Comparison of ENCODE assay signal across 30 cellular contexts in genomic region chr3:102200126-102200525, GRCh38.
DNase-seq lines count a peak whose midpoint lies in the region; ATAC-seq, FAIRE-seq and TF ChIP-seq lines count a peak whose summit lies in the region.
"Had no signal": no experiment of that assay in that cellular context is flagged by ENCODE, and none has a peak within 500 bp of the region (broad histone marks: within the 10 kb centered on the region; RNA-seq: fewer than 3 reads in every experiment).

No MANE protein-coding gene starts in this region.

- no peaks in the 10 kb centered on the region for H3K9me1 ChIP-seq in keratinocyte (ENCODE audit: control insufficient read depth, extremely low read depth, insufficient read depth, low read length)

- H3K4me2 ChIP-seq in GM12878 (ENCODE audit: control insufficient read depth, insufficient read depth) (no peak overlapping the region), keratinocyte (ENCODE audit: control insufficient read depth, extremely low read depth, insufficient read depth, low read depth, low read length) (peak overlapping the region; percentile 11)
- H3K4me2 ChIP-seq: A549 had no signal

- no peaks in the 10 kb centered on the region for H3K36me3 ChIP-seq in HEK293 (ENCODE audit: control insufficient read depth in 2 of 2, insufficient read depth in 1 of 2, low read length in 2 of 2)
- no peaks in the 10 kb centered on the region for H3K36me3 ChIP-seq in GM12878 (ENCODE audit: control insufficient read depth in 2 of 2, insufficient read depth in 2 of 2, low read length in 1 of 2)
- H3K36me3 ChIP-seq in keratinocyte (ENCODE audit: control insufficient read depth in 2 of 2, extremely low read depth in 1 of 2, insufficient read depth in 2 of 2, low read length in 2 of 2) = no peaks in the 10 kb centered on the region
- no peaks in the 10 kb centered on the region for H3K36me3 ChIP-seq in right atrium auricular region
- H3K36me3 ChIP-seq in spleen = no peaks in the 10 kb centered on the region
- H3K36me3 ChIP-seq: esophagus muscularis mucosa, gastroesophageal sphincter, MG63, vagina had no signal

- TF ChIP-seq CTCF in HEK293 (tag by site-specific recombination; IDR thresholded peaks at IDR 0.05) (no peak), GM12878 (IDR thresholded peaks at IDR 0.05 in 2 of 3, conservative IDR thresholded peaks at IDR 0.05 in 1 of 3; ENCODE audit: control insufficient read depth in 2 of 3, extremely low read depth in 1 of 3, insufficient read depth in 1 of 3, low read depth in 3 of 3, low read length in 3 of 3) (no peak), keratinocyte (optimal IDR thresholded peaks at IDR 0.05 in 1 of 3, IDR thresholded peaks at IDR 0.05 in 1 of 3, conservative IDR thresholded peaks at IDR 0.05 in 1 of 3; ENCODE audit: extremely low read depth in 1 of 3, insufficient read depth in 2 of 3, low read length in 3 of 3) (no peak), right atrium auricular region (IDR thresholded peaks at IDR 0.05) (no peak), spleen (IDR thresholded peaks at IDR 0.05 in 8 of 11, conservative IDR thresholded peaks at IDR 0.05 in 3 of 11) (no peak)

- no peak for TF ChIP-seq RAD21 in GM12878 (IDR thresholded peaks at IDR 0.05; ENCODE audit: insufficient read depth, low read depth, low read length)

- DNase-seq in Caki2 (ENCODE audit: low read depth) (peak; percentile 27), GM12878 (ENCODE audit: low read depth, low spot score) (no peak), keratinocyte (ENCODE audit: low read depth, low spot score) (peak; percentile 23), NOMO-1 (lab: John Stamatoyannopoulos, UW; ENCODE audit: unreplicated experiment in 2 of 2) (no peak), right atrium auricular region (ENCODE audit: low spot score) (no peak), spleen (no peak)
- no peak for DNase-seq in activated effector memory CD4-positive, alpha-beta T cell treated with anti-CD3 and anti-CD28 coated beads, Interleukin-2, amount 50 U/mL, for 16 hours
- DNase-seq: activated CD4-positive, CD25-positive, alpha-beta regulatory T cell; activated CD8-positive, alpha-beta memory T cell treated with anti-CD3 and anti-CD28 coated beads, Interleukin-2, amount 10 ng/mL, durations not matched to agents 7 days and 5 days; activated gamma-delta T cell treated with Interleukin-2 at 50 U/mL for 16 hours; activated naive CD8-positive, alpha-beta T cell treated with anti-CD3 and anti-CD28 coated beads, Interleukin-2, amount 10 ng/mL, durations not matched to agents 7 days and 5 days; activated T-cell treated with anti-CD3 and anti-CD28 coated beads, Interleukin-2, amount 50 U/mL, for 4 hours; CD4-positive, alpha-beta memory T cell; endodermal cell; hippocampal formation; KG1; MG63; NCI-H2029 treated with DMSO at 0.1 percent for 48 hours; NCI-H526; PC-3; stimulated activated CD4-positive, alpha-beta T cell treated with anti-CD3 and anti-CD28 coated beads, Interleukin-12 subunit alpha, Interleukin-12 subunit beta, amount 100 ng/mL, for 4 hours; stimulated activated CD4-positive, alpha-beta T cell treated with anti-CD3 and anti-CD28 coated beads, Interleukin-2, amount 100 ng/mL, for 48 hours; stimulated activated naive CD8-positive, alpha-beta T cell treated with anti-CD3 and anti-CD28 coated beads, Interleukin-15, amount 100 ng/mL, for 72 hours had no signal

- H3K9me3 ChIP-seq in HEK293 (ENCODE audit: control insufficient read depth, insufficient read depth, low read depth, low read length) = no peaks in the 10 kb centered on the region
- H3K9me3 ChIP-seq in GM12878 (replicated peaks; ENCODE audit: control insufficient read depth, insufficient read depth, low read length) = no peaks in the 10 kb centered on the region; the same call in 1 of the 3 replicates
- H3K9me3 ChIP-seq in keratinocyte (ENCODE audit: control insufficient read depth, low read depth, low read length) = no peaks in the 10 kb centered on the region
- H3K9me3 ChIP-seq in right atrium auricular region = no peaks in the 10 kb centered on the region
- no peaks in the 10 kb centered on the region for H3K9me3 ChIP-seq in spleen
- H3K9me3 ChIP-seq: A549, esophagus muscularis mucosa, gastroesophageal sphincter, MG63, vagina had no signal

- RAD21 ChIA-PET in GM12878 (lab: Charles Lee; ENCODE audit: unreplicated experiment) = no interaction called here

- no peaks in the 10 kb centered on the region for H3K27me3 ChIP-seq in GM12878 (replicated peaks in 1 of 2; ENCODE audit: control insufficient read depth in 2 of 2, insufficient read depth in 2 of 2, low read length in 1 of 2)
- H3K27me3 ChIP-seq in keratinocyte (ENCODE audit: control insufficient read depth, extremely low read depth, insufficient read depth, low read length) = no peaks in the 10 kb centered on the region
- no peaks in the 10 kb centered on the region for H3K27me3 ChIP-seq in right atrium auricular region
- no peaks in the 10 kb centered on the region for H3K27me3 ChIP-seq in spleen (replicated peaks in 1 of 7)
- H3K27me3 ChIP-seq: esophagus muscularis mucosa, gastroesophageal sphincter, MG63, vagina had no signal

- H3K9ac ChIP-seq in GM12878 (ENCODE audit: control insufficient read depth, insufficient read depth, low read length) (no peak overlapping the region), keratinocyte (ENCODE audit: control insufficient read depth, extremely low read depth, insufficient read depth, low read length) (no peak overlapping the region)

- no peaks in the 10 kb centered on the region for H4K20me1 ChIP-seq in GM12878 (ENCODE audit: control insufficient read depth, insufficient read depth)
- H4K20me1 ChIP-seq in keratinocyte (ENCODE audit: control insufficient read depth, extremely low read depth, insufficient read depth, low read length) = no peaks in the 10 kb centered on the region

- no peak overlapping the region for H3K27ac ChIP-seq in HEK293 (ENCODE audit: extremely low read depth, low read depth, low read length)
- H3K27ac ChIP-seq in GM12878 (ENCODE audit: control insufficient read depth, insufficient read depth) = no peak overlapping the region
- no peak overlapping the region for H3K27ac ChIP-seq in keratinocyte (ENCODE audit: control insufficient read depth, insufficient read depth, low read length)
- no peak overlapping the region for H3K27ac ChIP-seq in right atrium auricular region
- H3K27ac ChIP-seq in spleen = no peak overlapping the region
- H3K27ac ChIP-seq: esophagus muscularis mucosa, gastroesophageal sphincter, SK-N-MC, vagina had no signal

- no TSS peak for BruUV-seq in GM12878 (replicated peaks; lab: Mats Ljungman, UMichigan)

- FAIRE-seq in GM12878 (lab: Jason Lieb, UNC) (peak; percentile 13), keratinocyte (lab: Jason Lieb, UNC) (peak; percentile 75)
- FAIRE-seq: A549 had no signal

- H3K79me2 ChIP-seq in GM12878 (ENCODE audit: control insufficient read depth, insufficient read depth, low read length) = no peaks in the 10 kb centered on the region
- H3K79me2 ChIP-seq in keratinocyte (ENCODE audit: control insufficient read depth, insufficient read depth, low read length) = no peaks in the 10 kb centered on the region

- SMC1A ChIA-PET in GM12878 (lab: Charles Lee; ENCODE audit: uncharacterized antibody, unreplicated experiment) = no interaction called here

- H3K4me3 ChIP-seq in HEK293 (ENCODE audit: low read depth, low read length) = no peak overlapping the region
- no peak overlapping the region for H3K4me3 ChIP-seq in GM12878
- no peak overlapping the region for H3K4me3 ChIP-seq in keratinocyte (ENCODE audit: control insufficient read depth in 2 of 3, extremely low read depth in 1 of 3, insufficient read depth in 2 of 3, low read depth in 1 of 3, low read length in 3 of 3)
- H3K4me3 ChIP-seq in right atrium auricular region = no peak overlapping the region
- H3K4me3 ChIP-seq in spleen = no peak overlapping the region
- H3K4me3 ChIP-seq: A549, esophagus muscularis mucosa, gastroesophageal sphincter, MG63, SK-N-MC, vagina had no signal

- TF ChIP-seq EP300 in GM12878 (IDR thresholded peaks at IDR 0.05; ENCODE audit: borderline replicate concordance in 1 of 2, control insufficient read depth in 1 of 2, low read depth in 2 of 2, low read length in 2 of 2) = no peak

- CTCF ChIA-PET in HEK293 (lab: Yijun Ruan, JAX) (no interaction called here), GM12878 (lab: Yijun Ruan, JAX) (no interaction called here)

- no peak for ATAC-seq in GM12878
- ATAC-seq: activated CD8-positive, alpha-beta memory T cell treated with anti-CD3 and anti-CD28 coated beads, Interleukin-2, amount 10 ng/mL, durations not matched to agents 7 days and 5 days; activated T-cell treated with anti-CD3 and anti-CD28 coated beads, Interleukin-2, amount 50 U/mL, for 4 hours; gastroesophageal sphincter; left lobe of liver; PC-3; stimulated activated naive CD8-positive, alpha-beta T cell treated with anti-CD3 and anti-CD28 coated beads, Interleukin-15, amount 100 ng/mL, for 72 hours had no signal

- dilution Hi-C loops in keratinocyte (cut with MboI; ENCODE audit: extremely low pct_ligation_motif_present, low sequenced_read_pairs) = no loop called here

- intact Hi-C loops in GM12878 (cut with micrococcal nuclease; ENCODE audit: unreplicated experiment) = no loop called here
- intact Hi-C loops in spleen (cut with DNase I; ENCODE audit: low total_unique reads) = no loop called here

- TF ChIP-seq POLR2A in GM12878 (IDR thresholded peaks at IDR 0.05; ENCODE audit: low read depth, low read length) = no peak
- no peak for TF ChIP-seq POLR2A in spleen (IDR thresholded peaks at IDR 0.05)

- H3K4me1 ChIP-seq in HEK293 (ENCODE audit: control insufficient read depth, insufficient read depth, low read length) (0 out of 2 replicates have a peak, but pooled peaks cover 1% of the 10 kb centered on the region), GM12878 (ENCODE audit: control insufficient read depth, insufficient read depth, low read length) (no peaks in the 10 kb centered on the region), keratinocyte (ENCODE audit: control insufficient read depth, extremely low read depth, insufficient read depth, low read length) (peaks cover 25% of the 10 kb centered on the region), right atrium auricular region (no peaks in the 10 kb centered on the region), spleen (no peaks in the 10 kb centered on the region)
- H3K4me1 ChIP-seq: gastroesophageal sphincter had no signal

- in situ Hi-C loops in Caki2 (cut with HindIII; ENCODE audit: low pct_unique_long_range_greater_than_20kb, low sequenced_read_pairs) (no loop called here), GM12878 (cut with MboI) (no loop called here)

- no peak overlapping the region for H2AFZ ChIP-seq in GM12878 (ENCODE audit: control insufficient read depth, low read depth, low read length)
- peak overlapping the region; percentile 9 for H2AFZ ChIP-seq in keratinocyte (ENCODE audit: control insufficient read depth, low read length)

- POLR2A ChIA-PET in HEK293 (lab: Yijun Ruan, JAX) (no interaction called here), GM12878 (lab: Charles Lee) (no interaction called here)

TF ChIP-seq in HEK293, 187 proteins besides CTCF, POLR2A, EP300 and RAD21 (continues in another document):
- TF ChIP-seq ZNF155 (tag by site-specific recombination; IDR thresholded peaks at IDR 0.05) = no peak

TF ChIP-seq in GM12878, 131 proteins besides CTCF, POLR2A, EP300 and RAD21 (continues in another document):
- no peak for TF ChIP-seq SMAD1 (IDR thresholded peaks at IDR 0.05; ENCODE audit: low read depth, partially characterized antibody)

Comparison
In these comparisons a context has a peak if more than half of its experiments do, and no peak if none do; other contexts are left out.
1. DNase-seq: peak in Caki2 (single experiment) and keratinocyte (single experiment); none in GM12878 (single experiment), NOMO-1 (0 of 2), right atrium auricular region (single experiment), activated effector memory CD4-positive, alpha-beta T cell treated with anti-CD3 and anti-CD28 coated beads, Interleukin-2, amount 50 U/mL, for 16 hours (single experiment) and spleen (single experiment).